Comparison of ENCODE assay signal across 8 cellular contexts in genomic region chr22:24189249-24190158, GRCh38. TPM values are rescaled to one million over a fixed set of nuclear protein-coding genes. Genes with fewer than 3 reads are reported as not detected.
DNase-seq lines count a peak whose midpoint lies in the region; ATAC-seq and TF ChIP-seq lines count a peak whose summit lies in the region.

No MANE protein-coding gene starts in this region.

- no peaks in the 10 kb centered on the region for H3K9me3 ChIP-seq in gastroesophageal sphincter

- H3K36me3 ChIP-seq in gastroesophageal sphincter, result peaks cover 0 to 29% of the 10 kb centered on the region in 2 donors

- peaks cover 0 to 19% (median 4%) of the 10 kb centered on the region in 3 donors for H3K4me1 ChIP-seq in gastroesophageal sphincter

- H3K27me3 ChIP-seq in gastroesophageal sphincter, result no peaks in the 10 kb centered on the region

- 0% methylated on average over 2 of the region's 23 CpGs; no CpG with 5 or more reads in 1 of the 2 donors for WGBS in gastroesophageal sphincter (ENCODE audit: low coverage in 1 of 2), 2 donors

- TF ChIP-seq CTCF in 22Rv1 (IDR thresholded peaks at IDR 0.05) (peak; percentile 87), GM12865 (IDR thresholded peaks at IDR 0.05; ENCODE audit: insufficient read depth, low read depth, low read length, missing control alignments) (peak; percentile 83), gastroesophageal sphincter (IDR thresholded peaks at IDR 0.05) (peak in 3 of 4 experiments; percentile 88 to 92 (median 91)), omental fat pad (IDR thresholded peaks at IDR 0.05) (peak in 1 of 3 donors; percentile 99)

- H3K27ac ChIP-seq in 22Rv1 (no peak overlapping the region), gastroesophageal sphincter (no peak overlapping the region)

- H3K4me3 ChIP-seq in GM12865 (ENCODE audit: low read depth, low read length), result no peak overlapping the region
- H3K4me3 ChIP-seq in gastroesophageal sphincter, result no peak overlapping the region

- TF ChIP-seq POLR2A in gastroesophageal sphincter (IDR thresholded peaks at IDR 0.05), result no peak

- DNase-seq in GM12865 (ENCODE audit: low read depth) (peak; percentile 54), NCI-H82 (lab: John Stamatoyannopoulos, UW) (peak; percentile 74), omental fat pad (ENCODE audit: low spot score) (peak; percentile 73), cerebellar cortex (ENCODE audit: low spot score) (no peak)
- DNase-seq in activated T-cell treated with anti-CD3 and anti-CD28 coated beads, Interleukin-2, amount 50 U/mL, for 1 hour, result peak; percentile 47

- TF ChIP-seq EP300 in gastroesophageal sphincter (IDR thresholded peaks at IDR 0.05), result no peak

- peak; percentile 87 for ATAC-seq in gastroesophageal sphincter
- peak; percentile 83 for ATAC-seq in omental fat pad (ENCODE audit: low FRiP score)
- ATAC-seq in HG02678 (IDR thresholded peaks at IDR 0.05; ENCODE audit: unreplicated experiment), result no peak

RNA-seq across cellular contexts. Expression of gene SUSD2, which starts 8.2 kb away (rescaled TPM):
- total RNA-seq in gastroesophageal sphincter (1 to 10 TPM; 2.4 to 5.0 (median 4.4) TPM), omental fat pad (1 to 10 TPM; 2.3 to 8.0 (median 4.7) TPM)

RNA-seq across cellular contexts. Expression of gene GGT5, which starts 55.4 kb away (rescaled TPM):
- total RNA-seq in gastroesophageal sphincter (10 to 100 TPM; 26.3 to 38.9 (median 34.7) TPM), omental fat pad (10 to 100 TPM; 45.4 to 70.6 (median 51.0) TPM)
